9 cellular contexts compared by ENCODE assay signal in genomic region chr14:56874375-56874774, GRCh38.
A peak's percentile ranks its signal among the peaks of the same experiment; 100 is the strongest.
DNase-seq lines count a peak whose midpoint lies in the region; ATAC-seq, FAIRE-seq and TF ChIP-seq lines count a peak whose summit lies in the region.
"Had no signal": no experiment of that assay in that cellular context is flagged by ENCODE, and none has a peak within 500 bp of the region (broad histone marks: within the 10 kb centered on the region; RNA-seq: fewer than 3 reads in every experiment).

No MANE protein-coding gene starts in this region.

- CTCF ChIA-PET in HepG2 (lab: Yijun Ruan, JAX; ENCODE audit: low intra/inter-chr PET ratio, low total read pairs), result interaction anchor here (0.8 kb wide), 1 partner anchor 319 kb away, joined by 3 read pairs; no protein-coding TSS in a partner anchor

- POLR2A ChIA-PET in HepG2 (lab: Yijun Ruan, JAX), result no interaction called here

- no peak overlapping the region for H3K27ac ChIP-seq in HepG2 (ENCODE audit: extremely low read length, insufficient read depth, low read length)

- no peak for TF ChIP-seq RAD21 in HepG2 (CRISPR knock-in tag; IDR thresholded peaks at IDR 0.05)

- H3K9me3 ChIP-seq in HepG2 (ENCODE audit: low read length), result no peaks in the 10 kb centered on the region

- H2AFZ ChIP-seq in HepG2 (ENCODE audit: low read length), result no peak overlapping the region

- H3K4me2 ChIP-seq in HepG2 (ENCODE audit: low read depth, low read length), result no peak overlapping the region

- H3K9me3 Mint-ChIP-seq in natural killer cell, result peaks cover 3 to 6% of the 10 kb centered on the region in 2 donors

- intact Hi-C loops in HepG2 (cut with micrococcal nuclease; ENCODE audit: unreplicated experiment), result loop anchor here (1.0 to 5.0 kb wide), 3 partner anchors 212 to 382 kb away; no protein-coding TSS in a partner anchor
- intact Hi-C loops in natural killer cell (cut with micrococcal nuclease), result no loop called here

- WGBS in HepG2 (ENCODE audit: low lambda C conversion rate), result 9% methylated on average over 5 of the region's 5 CpGs

- FAIRE-seq in HTR-8/SVneo (lab: Jason Lieb, UNC) (peak; percentile 93), HepG2 (lab: Jason Lieb, UNC) (peak; percentile 61)

- H3K9ac ChIP-seq in HepG2 (ENCODE audit: insufficient read depth, low read depth, low read length), result no peak overlapping the region

- H3K36me3 Mint-ChIP-seq in natural killer cell, result no peaks in the 10 kb centered on the region

- H3K27me3 Mint-ChIP-seq in natural killer cell (ENCODE audit: low read depth in 2 of 2), result peaks cover 0 to 9% of the 10 kb centered on the region in 2 donors

- H3K27ac Mint-ChIP-seq in natural killer cell, result no peak overlapping the region

- ATAC-seq in HepG2 (peak; percentile 81), HG03139 (IDR thresholded peaks at IDR 0.05; ENCODE audit: unreplicated experiment) (no peak), natural killer cell (no peak), GM21526 (IDR thresholded peaks at IDR 0.05; ENCODE audit: low FRiP score, unreplicated experiment) (no peak)

- no peaks in the 10 kb centered on the region for H3K4me1 ChIP-seq in HepG2 (ENCODE audit: insufficient read depth, low read length)

- H3K4me3 Mint-ChIP-seq in natural killer cell, result no peak overlapping the region

- TF ChIP-seq POLR2A in HepG2 (IDR thresholded peaks at IDR 0.05; ENCODE audit: insufficient read depth in 1 of 2, low read depth in 2 of 2, low read length in 2 of 2), result no peak

- no peaks in the 10 kb centered on the region for H3K36me3 ChIP-seq in HepG2 (replicated peaks in 1 of 2; ENCODE audit: control insufficient read depth in 1 of 2, insufficient read depth in 2 of 2, low read length in 2 of 2)

- DNase-seq in ELF-1 (ENCODE audit: low read depth, low spot score) (peak; percentile 64), HTR-8/SVneo (ENCODE audit: insufficient read length, low spot score) (no peak), RKO (ENCODE audit: low spot score) (peak; percentile 17), HepG2 (ENCODE audit: low spot score) (peak; percentile 18), natural killer cell (no peak)
- no peak for DNase-seq in effector CD4-positive, alpha-beta T cell
- DNase-seq: stimulated activated naive CD4-positive, alpha-beta T cell had no signal

- H4K20me1 ChIP-seq in HepG2 (ENCODE audit: insufficient read depth, low read length), result no peaks in the 10 kb centered on the region

- no peaks in the 10 kb centered on the region for H3K79me2 ChIP-seq in HepG2 (ENCODE audit: insufficient read depth, low read length)

- TF ChIP-seq CTCF in HepG2 (CRISPR knock-in tag; IDR thresholded peaks at IDR 0.05) (peak; percentile 61), natural killer cell (IDR thresholded peaks at IDR 0.05) (no peak)

- H3K27me3 ChIP-seq in HepG2 (ENCODE audit: control insufficient read depth in 1 of 2, insufficient read depth in 2 of 2, low read length in 2 of 2), result peaks cover 0 to 7% of the 10 kb centered on the region in 2 experiments; a peak in 2 of 5 replicates

- in situ Hi-C loops in HepG2 (cut with HindIII; ENCODE audit: extremely low pct_ligation_motif_present, low pct_unique_long_range_greater_than_20kb), result no loop called here

- no TSS peak for BruUV-seq in HepG2 (replicated peaks; lab: Mats Ljungman, UMichigan)

- no peak for TF ChIP-seq EP300 in HepG2 (IDR thresholded peaks at IDR 0.05; ENCODE audit: low read depth in 2 of 2, low read length in 2 of 2)
- TF ChIP-seq EP300 in HepG2 (CRISPR knock-in tag; IDR thresholded peaks at IDR 0.05; ENCODE audit: borderline replicate concordance), result no peak

- no peak overlapping the region for H3K4me3 ChIP-seq in HepG2 (replicated peaks in 1 of 3; ENCODE audit: insufficient read depth in 1 of 3, low read depth in 2 of 3, low read length in 3 of 3)

- H3K4me1 Mint-ChIP-seq in natural killer cell, result no peaks in the 10 kb centered on the region

TF ChIP-seq in HepG2, 621 proteins besides CTCF, POLR2A, EP300 and RAD21:
- TF ChIP-seq NFYB (CRISPR knock-in tag; IDR thresholded peaks at IDR 0.05), result no peak
- peak; percentile 63 for TF ChIP-seq STAG1 (CRISPR knock-in tag; IDR thresholded peaks at IDR 0.05)
- peak; percentile 55 for TF ChIP-seq SMC3 (IDR thresholded peaks at IDR 0.05; ENCODE audit: low read length)

Comparison
In these comparisons a context has a peak if more than half of its experiments do, and no peak if none do; other contexts are left out.
1. DNase-seq: peak in ELF-1 (single experiment), RKO (single experiment) and HepG2 (single experiment); none in HTR-8/SVneo (single experiment), effector CD4-positive, alpha-beta T cell (single experiment) and natural killer cell (single experiment).